24 cellular contexts compared by ENCODE assay signal in genomic region chr9:109459423-109459822, GRCh38.
"Had no signal": no experiment of that assay in that cellular context is flagged by ENCODE, and none has a peak within 500 bp of the region (broad histone marks: within the 10 kb centered on the region; RNA-seq: fewer than 3 reads in every experiment).

No MANE protein-coding gene starts in this region.

- FAIRE-seq: endometrium, kidney, urothelium cell line had no signal

- H3K36me3 ChIP-seq: left lung, spleen had no signal

- H3K27me3 ChIP-seq: gastrocnemius medialis had no signal

- H3K27ac ChIP-seq: coronary artery, heart left ventricle, left lung, spleen, thoracic aorta had no signal

- ATAC-seq: activated CD8-positive, alpha-beta T cell treated with anti-CD3 and anti-CD28 coated beads for 36 hours; activated naive CD8-positive, alpha-beta T cell treated with anti-CD3 and anti-CD28 coated beads, Interleukin-2, amount 50 U/mL, for 24 hours; gastrocnemius medialis; heart left ventricle; stimulated activated memory B cell treated with anti-CD40 and anti-IgM and Interleukin-4, amounts not matched to agents 10 μg/mL and 1 μg/mL and 100 μg/mL, for 72 hours had no signal

- H3K9me3 ChIP-seq: gastrocnemius medialis, heart left ventricle, left lung, spleen, thoracic aorta had no signal

- DNase-seq: activated CD4-positive, alpha-beta T cell treated with anti-CD3 and anti-CD28 coated beads for 48 hours; activated CD4-positive, CD25-positive, alpha-beta regulatory T cell; activated CD8-positive, alpha-beta T cell treated with anti-CD3 and anti-CD28 coated beads for 36 hours; activated naive CD4-positive, alpha-beta T cell treated with anti-CD3 and anti-CD28 coated beads for 36 hours; activated naive CD8-positive, alpha-beta T cell treated with anti-CD3 and anti-CD28 coated beads, Interleukin-2, amount 50 U/mL, for 24 hours; activated T-cell treated with anti-CD3 and anti-CD28 coated beads, Interleukin-2, amount 50 U/mL, for 24 hours; anterior cingulate cortex; central memory CD4-positive, alpha-beta T cell; gastrocnemius medialis; heart left ventricle; kidney; left lung; midbrain; nephron progenitor cell; occipital lobe; retina; spleen; stimulated activated CD4-positive, alpha-beta T cell treated with anti-CD3 and anti-CD28 coated beads, Interleukin-4, amount 100 ng/mL, for 4 hours; T-helper 9 cell had no signal

- H3K4me3 ChIP-seq: coronary artery, gastrocnemius medialis, heart left ventricle, left lung, spleen, thoracic aorta had no signal

- H3K4me1 ChIP-seq: heart left ventricle, left lung, spleen had no signal
